ENCODE assay signal across 3 cellular contexts in the genomic region with DNA sequence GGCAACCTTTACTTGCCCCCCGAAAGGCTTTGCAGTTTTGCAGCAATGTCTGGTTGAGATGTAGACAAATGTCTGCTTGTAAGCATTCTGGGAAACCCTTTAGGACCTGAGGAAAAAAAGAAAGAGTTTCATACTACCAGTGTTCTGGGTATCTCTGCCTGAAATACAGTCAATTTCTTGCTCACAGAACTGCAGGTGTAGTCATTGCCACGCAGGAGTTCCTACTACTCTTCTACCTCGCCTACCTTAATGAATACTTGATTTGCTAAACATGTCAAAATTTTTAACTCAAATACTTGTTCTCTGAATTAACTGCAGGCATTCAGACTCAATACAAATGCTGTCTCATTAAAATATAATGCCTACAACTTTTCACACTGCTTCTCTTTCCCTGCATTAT.
"Had no signal": no experiment of that assay in that cellular context is flagged by ENCODE, and none has a peak within 500 bp of the region (broad histone marks: within the 10 kb centered on the region; RNA-seq: fewer than 3 reads in every experiment).

No MANE protein-coding gene starts in this region.

- DNase-seq: GDM1, GF-D8 had no signal

- ATAC-seq: GM12878 had no signal
